1 cellular context compared by ENCODE assay signal in the genomic region with DNA sequence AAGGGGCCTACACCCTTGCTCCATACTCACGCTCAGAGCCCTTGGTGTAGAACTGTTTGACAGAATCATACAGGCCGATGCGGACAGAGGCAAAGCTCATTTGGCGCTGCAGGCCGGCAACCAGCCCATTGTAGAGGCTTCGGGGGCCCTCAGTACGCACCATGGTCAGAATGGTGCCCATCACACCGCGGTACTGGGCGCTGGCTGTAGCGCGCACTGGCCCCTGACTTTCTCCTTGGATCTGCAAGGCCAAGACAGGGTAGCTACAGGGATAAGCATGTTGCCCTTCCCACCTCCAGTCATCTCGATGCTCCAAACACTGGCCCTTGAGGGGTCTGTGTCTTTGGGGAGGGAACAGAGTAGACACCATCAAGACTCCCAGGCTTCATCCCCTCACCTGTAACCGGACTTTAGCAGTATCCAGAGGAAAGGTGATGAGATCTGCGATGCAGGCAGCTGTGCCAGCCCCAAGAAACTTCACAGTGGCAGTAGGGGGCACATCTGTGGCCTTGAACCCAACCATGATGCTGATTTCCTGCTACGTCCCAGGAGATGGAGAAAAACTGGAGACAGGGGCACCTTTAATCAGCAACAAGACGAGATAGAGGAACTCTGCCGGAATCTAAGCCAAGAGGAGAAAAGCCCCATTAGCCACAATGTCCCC.
TF ChIP-seq lines count a peak whose summit lies in the region.

No MANE protein-coding gene starts in this region.

TF ChIP-seq in WTC11, 78 proteins besides CTCF, POLR2A, EP300 and RAD21:
- TF ChIP-seq FOXJ3 (CRISPR knock-in tag; IDR thresholded peaks at IDR 0.05; ENCODE audit: borderline replicate concordance) = no peak
- TF ChIP-seq NFYB (CRISPR knock-in tag; conservative IDR thresholded peaks at IDR 0.05; ENCODE audit: low read depth) = no peak
- TF ChIP-seq, protein P1, sequence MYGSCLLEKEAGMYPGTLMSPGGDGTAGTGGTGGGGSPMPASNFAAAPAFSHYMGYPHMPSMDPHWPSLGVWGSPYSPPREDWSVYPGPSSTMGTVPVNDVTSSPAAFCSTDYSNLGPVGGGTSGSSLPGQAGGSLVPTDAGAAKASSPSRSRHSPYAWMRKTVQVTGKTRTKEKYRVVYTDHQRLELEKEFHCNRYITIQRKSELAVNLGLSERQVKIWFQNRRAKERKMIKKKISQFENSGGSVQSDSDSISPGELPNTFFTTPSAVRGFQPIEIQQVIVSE (CRISPR knock-in tag; IDR thresholded peaks at IDR 0.05; ENCODE audit: borderline replicate concordance) = no peak
- no peak for TF ChIP-seq PRRX2 (CRISPR knock-in tag; IDR thresholded peaks at IDR 0.05)
- TF ChIP-seq, protein P2, sequence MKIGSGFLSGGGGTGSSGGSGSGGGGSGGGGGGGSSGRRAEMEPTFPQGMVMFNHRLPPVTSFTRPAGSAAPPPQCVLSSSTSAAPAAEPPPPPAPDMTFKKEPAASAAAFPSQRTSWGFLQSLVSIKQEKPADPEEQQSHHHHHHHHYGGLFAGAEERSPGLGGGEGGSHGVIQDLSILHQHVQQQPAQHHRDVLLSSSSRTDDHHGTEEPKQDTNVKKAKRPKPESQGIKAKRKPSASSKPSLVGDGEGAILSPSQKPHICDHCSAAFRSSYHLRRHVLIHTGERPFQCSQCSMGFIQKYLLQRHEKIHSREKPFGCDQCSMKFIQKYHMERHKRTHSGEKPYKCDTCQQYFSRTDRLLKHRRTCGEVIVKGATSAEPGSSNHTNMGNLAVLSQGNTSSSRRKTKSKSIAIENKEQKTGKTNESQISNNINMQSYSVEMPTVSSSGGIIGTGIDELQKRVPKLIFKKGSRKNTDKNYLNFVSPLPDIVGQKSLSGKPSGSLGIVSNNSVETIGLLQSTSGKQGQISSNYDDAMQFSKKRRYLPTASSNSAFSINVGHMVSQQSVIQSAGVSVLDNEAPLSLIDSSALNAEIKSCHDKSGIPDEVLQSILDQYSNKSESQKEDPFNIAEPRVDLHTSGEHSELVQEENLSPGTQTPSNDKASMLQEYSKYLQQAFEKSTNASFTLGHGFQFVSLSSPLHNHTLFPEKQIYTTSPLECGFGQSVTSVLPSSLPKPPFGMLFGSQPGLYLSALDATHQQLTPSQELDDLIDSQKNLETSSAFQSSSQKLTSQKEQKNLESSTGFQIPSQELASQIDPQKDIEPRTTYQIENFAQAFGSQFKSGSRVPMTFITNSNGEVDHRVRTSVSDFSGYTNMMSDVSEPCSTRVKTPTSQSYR (CRISPR knock-in tag; IDR thresholded peaks at IDR 0.05) = no peak
- TF ChIP-seq NR1H2 (CRISPR knock-in tag; IDR thresholded peaks at IDR 0.05) = no peak
- TF ChIP-seq, protein P3, sequence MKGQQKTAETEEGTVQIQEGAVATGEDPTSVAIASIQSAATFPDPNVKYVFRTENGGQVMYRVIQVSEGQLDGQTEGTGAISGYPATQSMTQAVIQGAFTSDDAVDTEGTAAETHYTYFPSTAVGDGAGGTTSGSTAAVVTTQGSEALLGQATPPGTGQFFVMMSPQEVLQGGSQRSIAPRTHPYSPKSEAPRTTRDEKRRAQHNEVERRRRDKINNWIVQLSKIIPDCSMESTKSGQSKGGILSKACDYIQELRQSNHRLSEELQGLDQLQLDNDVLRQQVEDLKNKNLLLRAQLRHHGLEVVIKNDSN (CRISPR knock-in tag; IDR thresholded peaks at IDR 0.05) = no peak
- no peak for TF ChIP-seq SMAD4 (CRISPR knock-in tag; IDR thresholded peaks at IDR 0.05)
- no peak for TF ChIP-seq OVOL2 (CRISPR knock-in tag; IDR thresholded peaks at IDR 0.05; ENCODE audit: borderline replicate concordance)
- TF ChIP-seq ZNF396 (CRISPR knock-in tag; IDR thresholded peaks at IDR 0.05; ENCODE audit: borderline replicate concordance) = no peak
- no peak for TF ChIP-seq ATF6 (CRISPR knock-in tag; IDR thresholded peaks at IDR 0.05)
- no peak for TF ChIP-seq MXD4 (CRISPR knock-in tag; IDR thresholded peaks at IDR 0.05; ENCODE audit: borderline replicate concordance)
- TF ChIP-seq SMAD3 (CRISPR knock-in tag; IDR thresholded peaks at IDR 0.05; ENCODE audit: borderline replicate concordance) = no peak
- no peak for TF ChIP-seq SOX15 (CRISPR knock-in tag; IDR thresholded peaks at IDR 0.05)
- no peak for TF ChIP-seq HMGA2 (CRISPR knock-in tag; IDR thresholded peaks at IDR 0.05)
- no peak for TF ChIP-seq TEAD4 (CRISPR knock-in tag; IDR thresholded peaks at IDR 0.05)
- no peak for TF ChIP-seq IRF2 (CRISPR knock-in tag; IDR thresholded peaks at IDR 0.05; ENCODE audit: borderline replicate concordance, low read depth)
- TF ChIP-seq NFATC4 (CRISPR knock-in tag; IDR thresholded peaks at IDR 0.05) = no peak
- no peak for TF ChIP-seq ELF4 (CRISPR knock-in tag; IDR thresholded peaks at IDR 0.05; ENCODE audit: low read depth)
- TF ChIP-seq CBFB (CRISPR knock-in tag; IDR thresholded peaks at IDR 0.05; ENCODE audit: low read depth) = no peak
